In the genomic region with DNA sequence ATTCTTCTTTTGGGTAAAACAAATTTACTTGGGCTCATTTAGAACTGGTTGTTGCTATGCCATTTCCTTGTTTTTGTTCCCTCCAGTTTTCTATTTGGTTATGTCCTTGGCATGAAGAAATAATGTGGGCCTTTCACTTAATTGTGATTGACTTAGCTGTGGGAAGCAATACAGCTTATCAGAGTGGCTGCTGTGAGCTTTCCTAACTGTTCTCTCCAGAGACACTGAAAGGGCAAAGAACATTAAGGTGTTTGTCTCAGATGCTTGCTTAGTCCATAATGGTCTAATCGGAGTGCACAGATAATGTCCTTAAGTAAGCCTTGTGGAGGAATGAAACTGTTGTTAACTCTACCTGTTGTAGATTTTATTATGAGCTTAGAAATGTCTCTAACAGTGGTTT, we compare ENCODE assay signal across 1 cellular context.
TF ChIP-seq lines count a peak whose summit lies in the region.

No MANE protein-coding gene starts in this region.

TF ChIP-seq in IMR-90, 13 proteins besides CTCF, POLR2A, EP300 and RAD21 (continued from another document):
- TF ChIP-seq, protein P1, sequence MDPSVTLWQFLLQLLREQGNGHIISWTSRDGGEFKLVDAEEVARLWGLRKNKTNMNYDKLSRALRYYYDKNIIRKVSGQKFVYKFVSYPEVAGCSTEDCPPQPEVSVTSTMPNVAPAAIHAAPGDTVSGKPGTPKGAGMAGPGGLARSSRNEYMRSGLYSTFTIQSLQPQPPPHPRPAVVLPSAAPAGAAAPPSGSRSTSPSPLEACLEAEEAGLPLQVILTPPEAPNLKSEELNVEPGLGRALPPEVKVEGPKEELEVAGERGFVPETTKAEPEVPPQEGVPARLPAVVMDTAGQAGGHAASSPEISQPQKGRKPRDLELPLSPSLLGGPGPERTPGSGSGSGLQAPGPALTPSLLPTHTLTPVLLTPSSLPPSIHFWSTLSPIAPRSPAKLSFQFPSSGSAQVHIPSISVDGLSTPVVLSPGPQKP (IDR thresholded peaks at IDR 0.05; ENCODE audit: borderline replicate concordance, low read depth, low read length): no peak
- TF ChIP-seq FOS (IDR thresholded peaks at IDR 0.05; ENCODE audit: low read depth, low read length): no peak
